Comparison of ENCODE assay signal across 18 cellular contexts in the genomic region with DNA sequence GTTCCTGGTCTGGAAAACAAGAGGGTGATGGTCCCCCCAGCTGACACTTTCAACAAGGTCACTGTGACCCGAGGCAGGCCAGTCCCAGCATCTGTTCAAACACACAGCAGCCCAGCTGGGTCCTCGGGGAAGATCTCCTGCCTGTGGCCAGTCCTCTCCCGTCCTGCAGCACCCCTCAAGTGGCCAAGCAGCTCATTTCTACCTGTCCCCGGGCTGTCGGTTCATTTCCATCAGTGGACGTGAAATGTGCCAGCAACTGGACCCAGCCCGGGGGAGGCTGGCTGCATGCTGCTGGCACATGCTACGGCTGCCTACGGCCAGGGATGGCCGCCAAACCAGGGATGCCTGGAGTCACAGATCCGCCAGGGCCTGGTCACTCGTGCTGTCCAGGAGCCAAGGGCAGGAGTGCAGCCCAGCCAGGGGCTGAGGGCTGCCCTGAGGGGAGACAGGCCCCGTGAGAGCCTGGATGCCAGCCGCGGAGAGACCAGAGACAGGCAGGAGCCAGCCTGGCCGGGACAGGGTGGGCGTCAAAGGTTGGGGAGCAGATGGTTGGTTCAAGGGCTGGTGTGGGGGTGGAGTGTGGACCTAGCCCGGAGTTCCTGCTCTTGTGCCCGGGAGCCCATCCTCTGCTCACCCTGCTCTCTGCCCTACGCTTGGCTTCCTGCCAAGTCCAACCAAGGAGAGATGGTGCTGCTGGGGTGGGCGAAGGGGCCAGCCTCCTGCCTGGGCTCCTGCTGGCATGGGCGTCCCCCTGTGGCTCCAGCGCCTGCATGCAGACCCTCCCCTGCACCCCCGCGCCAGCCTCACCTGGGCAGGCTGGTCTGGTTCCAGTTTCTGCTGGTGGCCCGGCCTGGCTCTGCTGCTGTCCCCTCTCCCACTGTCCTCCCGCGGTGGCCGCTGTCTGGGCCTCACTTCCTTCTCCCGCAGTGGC.
A peak's percentile ranks its signal among the peaks of the same experiment; 100 is the strongest.
DNase-seq lines count a peak whose midpoint lies in the region; ATAC-seq and TF ChIP-seq lines count a peak whose summit lies in the region.
"Had no signal": no experiment of that assay in that cellular context is flagged by ENCODE, and none has a peak within 500 bp of the region (broad histone marks: within the 10 kb centered on the region; RNA-seq: fewer than 3 reads in every experiment).

No MANE protein-coding gene starts in this region.

- 80% methylated on average over 28 of the region's 30 CpGs for WGBS in mesenchymal stem cell

- DNase-seq in activated CD8-positive, alpha-beta memory T cell treated with anti-CD3 and anti-CD28 coated beads, Interleukin-2, amount 50 U/mL, for 48 hours: peak; percentile 48
- DNase-seq in activated CD8-positive, alpha-beta memory T cell treated with anti-CD3 and anti-CD28 coated beads for 24 hours: no peak
- DNase-seq in ecto neural progenitor cell (ENCODE audit: low spot score) (peak; percentile 46), lower lobe of right lung (peak; percentile 45), vagina (ENCODE audit: extremely low spot score in 2 of 2) (no peak), mesenchymal stem cell (no peak), SKM-1 (lab: John Stamatoyannopoulos, UW; ENCODE audit: unreplicated experiment) (no peak), HuH-7 (ENCODE audit: low spot score) (no peak)
- DNase-seq: ACHN; activated T-cell treated with anti-CD3 and anti-CD28 coated beads, Interleukin-2, amount 50 U/mL, for 4 hours; EL; foreskin melanocyte; Kasumi-1; NCI-H1694; NCI-H526 treated with DMSO at 0.1 percent for 48 hours; stimulated activated CD4-positive, alpha-beta T cell treated with anti-CD3 and anti-CD28 coated beads, Interleukin-4, amount 100 ng/mL, for 24 hours had no signal

- H2BK5ac ChIP-seq in mesenchymal stem cell (ENCODE audit: low read depth, low read length, poor library complexity, severe bottlenecking): no peak overlapping the region

- no peak overlapping the region for H3K9ac ChIP-seq in mesenchymal stem cell (ENCODE audit: low read length)

- no peak overlapping the region for H3K14ac ChIP-seq in mesenchymal stem cell (ENCODE audit: low read length in 2 of 2)

- H3K27me3 ChIP-seq in lower lobe of right lung (ENCODE audit: low read depth) (no peaks in the 10 kb centered on the region), vagina (no peaks in the 10 kb centered on the region), mesenchymal stem cell (ENCODE audit: control insufficient read depth in 1 of 2, insufficient read depth in 1 of 2, low read length in 2 of 2) (peaks cover 0 to 12% of the 10 kb centered on the region in 2 experiments)

- intact Hi-C loops in lower lobe of right lung (cut with DNase I) (no loop called here), vagina (cut with DNase I) (no loop called here)

- H3K23ac ChIP-seq in mesenchymal stem cell (ENCODE audit: low read length in 2 of 2): no peak overlapping the region

- no peak overlapping the region for H3K18ac ChIP-seq in mesenchymal stem cell (ENCODE audit: low read depth in 1 of 2, low read length in 2 of 2)

- ATAC-seq in lower lobe of right lung: no peak
- ATAC-seq: activated CD4-positive, CD25-positive, alpha-beta regulatory T cell treated with anti-CD3 and anti-CD28 coated beads, Interleukin-2, amount 50 U/mL, for 24 hours; activated T-cell treated with anti-CD3 and anti-CD28 coated beads, Interleukin-2, amount 50 U/mL, for 4 hours; T-helper 17 cell had no signal

- H4K91ac ChIP-seq in mesenchymal stem cell (ENCODE audit: low read length): no peak overlapping the region

- H2BK15ac ChIP-seq in mesenchymal stem cell (ENCODE audit: low read depth, poor library complexity, severe bottlenecking): no peak overlapping the region

- no peaks in the 10 kb centered on the region for H3K79me1 ChIP-seq in mesenchymal stem cell (replicated peaks; ENCODE audit: low read length, poor library complexity, severe bottlenecking)

- TF ChIP-seq CTCF in lower lobe of right lung (IDR thresholded peaks at IDR 0.05) (no peak), vagina (IDR thresholded peaks at IDR 0.05) (no peak)

- H3K4me1 ChIP-seq in lower lobe of right lung: peaks cover 8% of the 10 kb centered on the region
- peaks cover 22% of the 10 kb centered on the region for H3K4me1 ChIP-seq in vagina
- peaks cover 4% of the 10 kb centered on the region for H3K4me1 ChIP-seq in mesenchymal stem cell (ENCODE audit: control insufficient read depth, insufficient read depth, low read depth, low read length)

- no peak overlapping the region for H3K4me3 ChIP-seq in lower lobe of right lung
- H3K4me3 ChIP-seq in vagina: no peak overlapping the region
- no peak overlapping the region for H3K4me3 ChIP-seq in mesenchymal stem cell (ENCODE audit: insufficient read depth in 1 of 2, low read depth in 1 of 2, low read length in 2 of 2)

- no peak for TF ChIP-seq POLR2A in vagina (IDR thresholded peaks at IDR 0.05)

- H2BK120ac ChIP-seq in mesenchymal stem cell (ENCODE audit: low read depth, low read length): no peak overlapping the region

- no peak overlapping the region for H2AK5ac ChIP-seq in mesenchymal stem cell (ENCODE audit: low read length, severe bottlenecking)

- H3K36me3 ChIP-seq in lower lobe of right lung: peaks cover 8% of the 10 kb centered on the region
- H3K36me3 ChIP-seq in vagina: no peaks in the 10 kb centered on the region
- no peaks in the 10 kb centered on the region for H3K36me3 ChIP-seq in mesenchymal stem cell (ENCODE audit: control insufficient read depth in 1 of 2, insufficient read depth in 2 of 2, low read depth in 1 of 2, low read length in 2 of 2)

- H2BK12ac ChIP-seq in mesenchymal stem cell (ENCODE audit: low read length in 2 of 2): no peak overlapping the region

- H3K4ac ChIP-seq in mesenchymal stem cell (ENCODE audit: low read depth in 1 of 2, low read length in 2 of 2): no peak overlapping the region

- no peak overlapping the region for H2AFZ ChIP-seq in mesenchymal stem cell (ENCODE audit: low read depth, low read length)

- H3K27ac ChIP-seq in lower lobe of right lung (no peak overlapping the region), vagina (peak overlapping the region; percentile 35), mesenchymal stem cell (ENCODE audit: low read length, poor library complexity, severe bottlenecking) (no peak overlapping the region)

- H3K9me3 ChIP-seq in lower lobe of right lung (no peaks in the 10 kb centered on the region), vagina (no peaks in the 10 kb centered on the region), mesenchymal stem cell (ENCODE audit: control insufficient read depth, low read length) (no peaks in the 10 kb centered on the region)

- H3K4me2 ChIP-seq in mesenchymal stem cell (ENCODE audit: low read length, poor library complexity, severe bottlenecking): no peak overlapping the region

- no peak overlapping the region for H4K8ac ChIP-seq in mesenchymal stem cell (ENCODE audit: low read length)

Comparison
In these comparisons a context has a peak if more than half of its experiments do, and no peak if none do; other contexts are left out.
1. DNase-seq: peak in activated CD8-positive, alpha-beta memory T cell treated with anti-CD3 and anti-CD28 coated beads, Interleukin-2, amount 50 U/mL, for 48 hours (single experiment), ecto neural progenitor cell (single experiment) and lower lobe of right lung (single experiment); none in activated CD8-positive, alpha-beta memory T cell treated with anti-CD3 and anti-CD28 coated beads for 24 hours (single experiment), vagina (0 of 2), mesenchymal stem cell (single experiment), SKM-1 (single experiment) and HuH-7 (single experiment).